ENCODE assay signal across 30 cellular contexts in genomic region chr6:167247814-167248595, GRCh38. TPM values are rescaled to one million over a fixed set of nuclear protein-coding genes. Genes with fewer than 3 reads are reported as not detected.
"Had no signal": no experiment of that assay in that cellular context is flagged by ENCODE, and none has a peak within 500 bp of the region (broad histone marks: within the 10 kb centered on the region; RNA-seq: fewer than 3 reads in every experiment).

No MANE protein-coding gene starts in this region.

- H3K4me3 Mint-ChIP-seq: activated naive CD8-positive, alpha-beta T cell; activated T-cell treated with anti-CD3 and anti-CD28 coated beads, Interleukin-2, amount 50 U/mL, for 4 hours; natural killer cell treated with Interleukin-12 subunit alpha and Interleukin-12 subunit beta and Interleukin-15 and Interleukin-18, amount 100 ng/mL, for 72 hours; stimulated activated effector memory CD8-positive, alpha-beta T cell treated with anti-CD3 and anti-CD28 coated beads, Interleukin-12 subunit alpha, Interleukin-12 subunit beta, amount 100 ng/mL, for 72 hours had no signal

- ATAC-seq: activated T-cell treated with anti-CD3 and anti-CD28 coated beads, Interleukin-2, amount 50 U/mL, for 4 hours; foreskin keratinocyte; left ventricle myocardium superior; stimulated activated effector memory CD8-positive, alpha-beta T cell treated with anti-CD3 and anti-CD28 coated beads, Interleukin-12 subunit alpha, Interleukin-12 subunit beta, amount 100 ng/mL, for 72 hours had no signal

- H3K4me1 Mint-ChIP-seq: stimulated activated effector memory CD8-positive, alpha-beta T cell treated with anti-CD3 and anti-CD28 coated beads, Interleukin-12 subunit alpha, Interleukin-12 subunit beta, amount 100 ng/mL, for 72 hours had no signal

- H3K27me3 ChIP-seq: adrenal gland, ascending aorta, brain microvascular endothelial cell, foreskin keratinocyte, tibial nerve had no signal

- H3K27ac Mint-ChIP-seq: activated naive CD8-positive, alpha-beta T cell; activated T-helper 2 cell treated with anti-CD3 and anti-CD28 coated beads, Interferon-gamma antibody, Interleukin-2, Interleukin-4, amounts not matched to agents 10 μg/mL and 5 μg/mL and 100 μg/mL, durations not matched to agents 14 hours and 24 hours and 36 hours; natural killer cell treated with Interleukin-12 subunit alpha and Interleukin-12 subunit beta and Interleukin-15 and Interleukin-18, amount 100 ng/mL, for 72 hours; stimulated activated effector memory CD8-positive, alpha-beta T cell treated with anti-CD3 and anti-CD28 coated beads, Interleukin-12 subunit alpha, Interleukin-12 subunit beta, amount 100 ng/mL, for 72 hours had no signal

- H3K36me3 ChIP-seq: adrenal gland, ascending aorta, brain microvascular endothelial cell, stomach, suprapubic skin, tibial nerve had no signal

- H3K9me3 ChIP-seq: adrenal gland, ascending aorta, stomach, suprapubic skin, tibial nerve had no signal

- H3K27me3 Mint-ChIP-seq: activated naive CD8-positive, alpha-beta T cell had no signal

- H3K4me1 ChIP-seq: adrenal gland, ascending aorta, foreskin keratinocyte, stomach, suprapubic skin, tibial nerve had no signal

- H3K4me3 ChIP-seq: adrenal gland, ascending aorta, skin epidermis, stomach, suprapubic skin, tibial nerve had no signal

- DNase-seq: activated CD4-positive, alpha-beta T cell treated with anti-CD3 and anti-CD28 coated beads for 1 hour; activated CD8-positive, alpha-beta memory T cell treated with anti-CD3 and anti-CD28 coated beads, Interleukin-2, amount 50 U/mL, for 48 hours; activated naive CD4-positive, alpha-beta T cell; activated T-cell treated with anti-CD3 and anti-CD28 coated beads, Interleukin-2, amount 50 U/mL, for 4 hours; adrenal gland; brain microvascular endothelial cell; central memory CD4-positive, alpha-beta T cell; dermis blood vessel endothelial cell; effector CD8-positive, alpha-beta T cell; foreskin keratinocyte; hippocampal formation; left ventricle myocardium superior; mammary epithelial cell; midbrain; nucleus accumbens; stimulated activated CD4-positive, alpha-beta T cell treated with anti-CD3 and anti-CD28 coated beads, Interleukin-2, amount 100 ng/mL, for 24 hours; stomach had no signal

- H3K27ac ChIP-seq: adrenal gland, ascending aorta, brain microvascular endothelial cell, foreskin keratinocyte, skin epidermis, stomach, suprapubic skin, tibial nerve, VCaP had no signal

- H3K36me3 Mint-ChIP-seq: activated naive CD8-positive, alpha-beta T cell; natural killer cell treated with Interleukin-12 subunit alpha and Interleukin-12 subunit beta and Interleukin-15 and Interleukin-18, amount 100 ng/mL, for 72 hours; stimulated activated effector memory CD8-positive, alpha-beta T cell treated with anti-CD3 and anti-CD28 coated beads, Interleukin-12 subunit alpha, Interleukin-12 subunit beta, amount 100 ng/mL, for 72 hours had no signal

- FAIRE-seq: islet of Langerhans, urothelium cell line had no signal

- H3K9me3 Mint-ChIP-seq: activated T-cell treated with anti-CD3 and anti-CD28 coated beads, Interleukin-2, amount 50 U/mL, for 4 hours; activated T-helper 2 cell treated with anti-CD3 and anti-CD28 coated beads, Interferon-gamma antibody, Interleukin-2, Interleukin-4, amounts not matched to agents 10 μg/mL and 5 μg/mL and 100 μg/mL, durations not matched to agents 14 hours and 24 hours and 36 hours; natural killer cell treated with Interleukin-12 subunit alpha and Interleukin-12 subunit beta and Interleukin-15 and Interleukin-18, amount 100 ng/mL, for 72 hours; stimulated activated effector memory CD8-positive, alpha-beta T cell treated with anti-CD3 and anti-CD28 coated beads, Interleukin-12 subunit alpha, Interleukin-12 subunit beta, amount 100 ng/mL, for 72 hours had no signal

RNA-seq across cellular contexts. Expression of gene UNC93A, which starts 43.1 kb away (rescaled TPM):
- total RNA-seq: activated CD8-positive, alpha-beta memory T cell treated with anti-CD3 and anti-CD28 coated beads for 36 hours; activated T-cell treated with anti-CD3 and anti-CD28 coated beads, Interleukin-2, amount 50 U/mL, for 4 hours; activated T-helper 2 cell treated with anti-CD3 and anti-CD28 coated beads, Interferon-gamma antibody, Interleukin-2, Interleukin-4, amounts not matched to agents 10 μg/mL and 5 μg/mL and 100 μg/mL, durations not matched to agents 14 hours and 24 hours and 36 hours; adrenal gland; ascending aorta; dermis blood vessel endothelial cell; foreskin keratinocyte; left ventricle myocardium superior; mammary epithelial cell; natural killer cell treated with Interleukin-12 subunit alpha and Interleukin-12 subunit beta and Interleukin-15 and Interleukin-18, amount 100 ng/mL, for 72 hours; T-helper 2 cell treated with Interferon-gamma antibody and Interleukin-4, amounts not matched to agents 100 ng/mL and 5 ng/mL, for 36 hours; tibial nerve had no signal
- polyA plus RNA-seq: adrenal gland, foreskin keratinocyte, mammary epithelial cell had no signal
